ENCODE assay signal across 13 cellular contexts in the genomic region with DNA sequence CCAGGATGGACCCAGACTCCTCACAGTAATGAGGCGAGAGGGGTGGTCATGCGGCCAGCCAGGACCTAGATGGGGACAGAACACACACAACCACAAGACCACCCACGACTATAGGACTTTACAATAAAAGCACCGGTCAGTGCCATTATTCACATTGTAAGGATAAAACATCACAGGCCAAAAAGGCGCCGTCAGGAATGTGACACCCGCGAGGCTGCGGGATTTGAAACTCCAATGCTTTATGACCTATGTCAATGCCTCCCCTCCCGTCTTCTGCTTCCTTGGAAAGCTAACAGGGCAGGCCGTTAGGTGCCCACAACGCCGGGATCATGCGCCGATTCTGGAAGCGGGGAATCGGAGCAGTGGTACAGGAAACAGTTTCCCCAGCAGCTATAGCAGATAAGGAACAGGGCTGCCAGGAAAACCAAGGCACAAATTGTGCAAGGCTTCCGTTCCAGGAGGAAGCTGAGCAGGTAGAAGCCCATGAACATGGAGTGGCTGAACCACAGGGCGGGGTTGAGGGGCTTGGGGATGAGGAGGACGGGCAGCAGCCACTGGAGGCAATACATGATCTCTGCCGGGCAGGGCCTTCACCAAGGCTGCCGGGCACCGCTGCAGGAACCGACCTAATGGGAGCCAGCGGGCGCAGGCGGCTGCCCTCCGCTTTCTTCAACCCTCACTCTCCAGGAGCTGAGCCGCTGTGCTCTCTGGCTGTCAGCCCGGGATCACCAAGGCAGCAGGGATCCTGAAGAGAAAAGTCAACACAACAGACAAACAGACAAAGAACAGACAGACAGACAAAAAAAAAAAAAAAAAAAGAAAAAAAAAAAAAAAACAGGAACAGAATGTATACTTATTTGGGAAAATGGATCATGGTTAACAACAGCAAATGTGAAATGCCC. TPM values are rescaled to one million over a fixed set of nuclear protein-coding genes. Genes with fewer than 3 reads are reported as not detected.
DNase-seq lines count a peak whose midpoint lies in the region; ATAC-seq, FAIRE-seq and TF ChIP-seq lines count a peak whose summit lies in the region.
"Had no signal": no experiment of that assay in that cellular context is flagged by ENCODE, and none has a peak within 500 bp of the region (broad histone marks: within the 10 kb centered on the region; RNA-seq: fewer than 3 reads in every experiment).

No MANE protein-coding gene starts in this region.

- dilution Hi-C loops in endothelial cell of umbilical vein (cut with MboI; ENCODE audit: extremely low pct_ligation_motif_present, low sequenced_read_pairs): loop anchor here (10.0 to 25.0 kb wide), 2 partner anchors 124 to 257 kb away; a partner anchor contains a TSS

- H3K36me3 ChIP-seq in endothelial cell of umbilical vein (ENCODE audit: control insufficient read depth in 2 of 2, extremely low read depth in 1 of 2, insufficient read depth in 2 of 2, low read length in 2 of 2): peaks cover 0 to 36% of the 10 kb centered on the region in 2 experiments

- intact Hi-C loops in endothelial cell of umbilical vein (cut with micrococcal nuclease): loop anchor here (1.0 to 5.0 kb wide), 2 partner anchors 8 to 107 kb away; a partner anchor contains a TSS

- peaks cover 26% of the 10 kb centered on the region for H3K4me1 ChIP-seq in endothelial cell of umbilical vein (ENCODE audit: control insufficient read depth, extremely low read depth, insufficient read depth, low read length)

- no peak overlapping the region for H2AFZ ChIP-seq in endothelial cell of umbilical vein (ENCODE audit: low read depth, low read length)

- peak; percentile 94 for FAIRE-seq in endothelial cell of umbilical vein (lab: Jason Lieb, UNC)

- H3K27ac ChIP-seq in endothelial cell of umbilical vein (ENCODE audit: insufficient read depth, low read depth, low read length): peak overlapping the region; percentile 50
- H3K27ac ChIP-seq: epithelial cell of prostate had no signal

- no peak overlapping the region for H3K9ac ChIP-seq in endothelial cell of umbilical vein (replicated peaks; ENCODE audit: extremely low read depth, insufficient read depth, low read length)

- H3K9me1 ChIP-seq in endothelial cell of umbilical vein (replicated peaks; ENCODE audit: control insufficient read depth, extremely low read depth, insufficient read depth, low read length): no peaks in the 10 kb centered on the region

- TF ChIP-seq CTCF in endothelial cell of umbilical vein (IDR thresholded peaks at IDR 0.05; ENCODE audit: extremely low read depth in 1 of 2, insufficient read depth in 1 of 2, low read depth in 1 of 2, low read length in 2 of 2) (peak in 1 of 2 donors; percentile 3), neural crest cell (conservative IDR thresholded peaks at IDR 0.05) (no peak)

- ATAC-seq in SK-N-SH treated with all-trans-retinoic acid at 6 μM for 48 hours: no peak
- no peak for ATAC-seq in HG02642 (IDR thresholded peaks at IDR 0.05; ENCODE audit: poor library complexity, unreplicated experiment)
- ATAC-seq: activated CD4-positive, CD25-positive, alpha-beta regulatory T cell treated with anti-CD3 and anti-CD28 coated beads, Interleukin-2, amount 50 U/mL, for 24 hours had no signal

- TF ChIP-seq POLR2A in endothelial cell of umbilical vein (IDR thresholded peaks at IDR 0.05; ENCODE audit: low read depth, low read length): peak; percentile 27

- peaks cover 55% of the 10 kb centered on the region for H3K4me1 Mint-ChIP-seq in neural crest cell

- H3K79me2 ChIP-seq in endothelial cell of umbilical vein (ENCODE audit: control insufficient read depth, insufficient read depth, low read length): peaks cover 50% of the 10 kb centered on the region

- H3K9me3 ChIP-seq in endothelial cell of umbilical vein (replicated peaks; ENCODE audit: control insufficient read depth, insufficient read depth, low read length): no peaks in the 10 kb centered on the region

- H3K36me3 Mint-ChIP-seq in neural crest cell (ENCODE audit: low read depth): peaks cover 34% of the 10 kb centered on the region

- H3K27me3 ChIP-seq in endothelial cell of umbilical vein (ENCODE audit: control insufficient read depth in 2 of 2, insufficient read depth in 2 of 2, low read length in 2 of 2): no peaks in the 10 kb centered on the region

- DNase-seq in COLO668 (lab: John Stamatoyannopoulos, UW; ENCODE audit: unreplicated experiment): peak; percentile 79
- peak; percentile 83 for DNase-seq in NCI-H2029 treated with DMSO at 0.1 percent for 48 hours (lab: John Stamatoyannopoulos, UW)
- DNase-seq in endothelial cell of umbilical vein (ENCODE audit: low read depth, low spot score): peak; percentile 87
- DNase-seq in neural crest cell (ENCODE audit: low read depth, low spot score): no peak
- no peak for DNase-seq in stimulated activated CD4-positive, alpha-beta T cell treated with anti-CD3 and anti-CD28 coated beads, Interleukin-1b, Interleukin-23, amount 100 ng/mL, for 48 hours
- no peak for DNase-seq in NCI-H1436 (lab: John Stamatoyannopoulos, UW)
- DNase-seq: stimulated activated CD4-positive, alpha-beta T cell treated with anti-CD3 and anti-CD28 coated beads, Interleukin-4, amount 100 ng/mL, for 4 hours had no signal

- H3K4me2 ChIP-seq in endothelial cell of umbilical vein (ENCODE audit: insufficient read depth, low read length): peak overlapping the region; percentile 33

- no peak overlapping the region for H3K27ac Mint-ChIP-seq in neural crest cell (ENCODE audit: unreplicated experiment)
- H3K27ac Mint-ChIP-seq: activated naive CD8-positive, alpha-beta T cell had no signal

- no peak overlapping the region for H3K4me3 ChIP-seq in endothelial cell of umbilical vein (replicated peaks in 1 of 3; ENCODE audit: insufficient read depth in 1 of 3, low read depth in 1 of 3, low read length in 3 of 3)

- no TSS peak for BruUV-seq in endothelial cell of umbilical vein (replicated peaks; lab: Mats Ljungman, UMichigan)

- H3K27me3 Mint-ChIP-seq in neural crest cell (ENCODE audit: low read depth): peaks cover 16% of the 10 kb centered on the region
- H3K27me3 Mint-ChIP-seq: activated naive CD8-positive, alpha-beta T cell had no signal

- peak overlapping the region; percentile 92 for H3K4me3 Mint-ChIP-seq in neural crest cell
- H3K4me3 Mint-ChIP-seq: activated naive CD8-positive, alpha-beta T cell had no signal

- peaks cover 3% of the 10 kb centered on the region for H4K20me1 ChIP-seq in endothelial cell of umbilical vein (replicated peaks; ENCODE audit: control insufficient read depth, extremely low read depth, insufficient read depth, low read length)

- no peaks in the 10 kb centered on the region for H3K9me3 Mint-ChIP-seq in neural crest cell

- POLR2A ChIA-PET in endothelial cell of umbilical vein (lab: Charles Lee): interaction anchor here (0.7 kb wide), 1 partner anchor 173 kb away, joined by 6 read pairs; a partner anchor contains a TSS

- CTCF ChIA-PET in endothelial cell of umbilical vein (lab: Charles Lee): interaction anchor here (1.0 to 2.3 kb wide), 4 partner anchors 12 to 890 kb away, joined by 3 to 13 read pairs (median 5); no protein-coding TSS in a partner anchor

TF ChIP-seq in endothelial cell of umbilical vein, 7 proteins besides CTCF, POLR2A, EP300 and RAD21:
- no peak for TF ChIP-seq GATA2 (IDR thresholded peaks at IDR 0.05; ENCODE audit: insufficient read depth, insufficient read length, low read depth, low read length)

TF ChIP-seq in SK-N-SH treated with all-trans-retinoic acid at 6 μM for 48 hours, 23 proteins besides CTCF, POLR2A, EP300 and RAD21 (continues in another document):
- TF ChIP-seq ARNTL (CRISPR knock-in tag; IDR thresholded peaks at IDR 0.05; ENCODE audit: borderline replicate concordance, low read depth) (no peak), ISL1 (CRISPR knock-in tag; IDR thresholded peaks at IDR 0.05) (no peak), TOX (CRISPR knock-in tag; IDR thresholded peaks at IDR 0.05; ENCODE audit: borderline replicate concordance) (no peak), ZFP3 (CRISPR knock-in tag; IDR thresholded peaks at IDR 0.05) (no peak)

RNA-seq across cellular contexts. Expression of a gene that starts 2.2 kb away (rescaled TPM):
- total RNA-seq in endothelial cell of umbilical vein (2.3 and 10.7 TPM in 2 replicates), neural crest cell (113 and 119 TPM in 2 replicates)
- 32.9 and 37.7 TPM in 2 replicates for polyA plus RNA-seq in endothelial cell of umbilical vein
- 23.3 and 27.9 TPM in 2 replicates for polyA plus RNA-seq in endothelial cell of umbilical vein (2011; cell fraction: cytosol; rRNA removed)
- polyA plus RNA-seq in endothelial cell of umbilical vein (2011; cell fraction: nucleus; rRNA removed): 8.7 and 10.4 TPM in 2 replicates
- 20.5 and 40.1 TPM in 2 replicates for polyA plus RNA-seq in endothelial cell of umbilical vein (2012)
- 10.0 and 14.6 TPM in 2 replicates for polyA minus RNA-seq in endothelial cell of umbilical vein
- polyA minus RNA-seq in endothelial cell of umbilical vein (2011; cell fraction: cytosol; rRNA and poly(A)+ RNA removed): not detected
- polyA minus RNA-seq in endothelial cell of umbilical vein (2011; cell fraction: nucleus; rRNA and poly(A)+ RNA removed): 1.0 and 2.0 TPM in 2 replicates
- polyA plus RNA-seq: BJ had no signal

RNA-seq across cellular contexts. Expression of a gene that starts 8.8 kb away (rescaled TPM):
- 74.1 and 90.3 TPM in 2 replicates for total RNA-seq in endothelial cell of umbilical vein
- 178 and 196 TPM in 2 replicates for polyA plus RNA-seq in endothelial cell of umbilical vein
- polyA plus RNA-seq in endothelial cell of umbilical vein (2011; cell fraction: cytosol; rRNA removed): 107 and 117 TPM in 2 replicates
- polyA plus RNA-seq in endothelial cell of umbilical vein (2011; cell fraction: nucleus; rRNA removed): 144 and 154 TPM in 2 replicates
- 93.2 and 96.6 TPM in 2 replicates for polyA plus RNA-seq in endothelial cell of umbilical vein (2012)
- polyA minus RNA-seq in endothelial cell of umbilical vein: 213 and 238 TPM in 2 replicates
- 40.9 TPM for polyA minus RNA-seq in endothelial cell of umbilical vein (2011; cell fraction: cytosol; rRNA and poly(A)+ RNA removed)
- 93.9 and 96.3 TPM in 2 replicates for polyA minus RNA-seq in endothelial cell of umbilical vein (2011; cell fraction: nucleus; rRNA and poly(A)+ RNA removed)
- 43.2 and 44.2 TPM in 2 replicates for total RNA-seq in neural crest cell

Comparison
In these comparisons a context has a peak if more than half of its experiments do, and no peak if none do; other contexts are left out.
1. DNase-seq: peak in COLO668 (single experiment), NCI-H2029 treated with DMSO at 0.1 percent for 48 hours (single experiment) and endothelial cell of umbilical vein (single experiment); none in neural crest cell (single experiment), stimulated activated CD4-positive, alpha-beta T cell treated with anti-CD3 and anti-CD28 coated beads, Interleukin-1b, Interleukin-23, amount 100 ng/mL, for 48 hours (single experiment) and NCI-H1436 (single experiment).